ENCODE assay signal across 11 cellular contexts in genomic region chrX:2898861-2899512, GRCh38. TPM values are rescaled to one million over a fixed set of nuclear protein-coding genes. Genes with fewer than 3 reads are reported as not detected.
DNase-seq lines count a peak whose midpoint lies in the region; ATAC-seq and TF ChIP-seq lines count a peak whose summit lies in the region.
"Had no signal": no experiment of that assay in that cellular context is flagged by ENCODE, and none has a peak within 500 bp of the region (broad histone marks: within the 10 kb centered on the region; RNA-seq: fewer than 3 reads in every experiment).

No MANE protein-coding gene starts in this region.

- peak overlapping the region; percentile 82 for H3K4me3 Mint-ChIP-seq in type B pancreatic cell
- H3K4me3 Mint-ChIP-seq: stimulated activated naive CD8-positive, alpha-beta T cell treated with anti-CD3 and anti-CD28 coated beads, Interleukin-15, Interleukin-2, amounts not matched to agents 100 ng/mL and 50 ng/mL, for 24 hours had no signal

- no peaks in the 10 kb centered on the region for H3K27me3 Mint-ChIP-seq in type B pancreatic cell
- H3K27me3 Mint-ChIP-seq: stimulated activated naive CD8-positive, alpha-beta T cell treated with anti-CD3 and anti-CD28 coated beads, Interleukin-15, Interleukin-2, amounts not matched to agents 100 ng/mL and 50 ng/mL, for 24 hours had no signal

- H3K27me3 ChIP-seq in HUES6 (ENCODE audit: control insufficient read depth, insufficient read depth, low read length), result no peaks in the 10 kb centered on the region
- H3K27me3 ChIP-seq in duodenal mucosa (ENCODE audit: control insufficient read depth in 1 of 2, insufficient read depth in 2 of 2, low read length in 2 of 2), result no peaks in the 10 kb centered on the region
- H3K27me3 ChIP-seq in lower lobe of right lung (ENCODE audit: low read depth), result no peaks in the 10 kb centered on the region

- peaks cover 21% of the 10 kb centered on the region for H3K9me3 ChIP-seq in HUES6 (ENCODE audit: control insufficient read depth, insufficient read depth, low read depth, low read length)
- H3K9me3 ChIP-seq in duodenal mucosa (ENCODE audit: control insufficient read depth in 1 of 2, low read length in 2 of 2), result no peaks in the 10 kb centered on the region
- no peaks in the 10 kb centered on the region for H3K9me3 ChIP-seq in lower lobe of right lung

- TF ChIP-seq CTCF in lower lobe of right lung (IDR thresholded peaks at IDR 0.05), result no peak
- TF ChIP-seq CTCF in type B pancreatic cell (conservative IDR thresholded peaks at IDR 0.05), result no peak

- intact Hi-C loops in lower lobe of right lung (cut with DNase I), result no loop called here

- DNase-seq in lower lobe of right lung, result no peak
- DNase-seq in type B pancreatic cell (ENCODE audit: extremely low spot score, unreplicated experiment), result no peak
- no peak for DNase-seq in NCI-H2107 treated with DMSO at 0.1 percent for 48 hours (lab: John Stamatoyannopoulos, UW; ENCODE audit: unreplicated experiment)
- no peak for DNase-seq in NCI-H2196 treated with DMSO at 0.1 percent for 48 hours (lab: John Stamatoyannopoulos, UW; ENCODE audit: unreplicated experiment)
- DNase-seq: activated naive CD4-positive, alpha-beta T cell treated with anti-CD3 and anti-CD28 coated beads, Interleukin-2, amount 50 U/mL, for 16 hours; naive B cell; NCI-H2171 had no signal

- peaks cover 32% of the 10 kb centered on the region for H3K4me1 Mint-ChIP-seq in type B pancreatic cell (ENCODE audit: unreplicated experiment)

- H3K9me3 Mint-ChIP-seq in type B pancreatic cell, result peaks cover 9% of the 10 kb centered on the region
- H3K9me3 Mint-ChIP-seq: stimulated activated naive CD8-positive, alpha-beta T cell treated with anti-CD3 and anti-CD28 coated beads, Interleukin-15, Interleukin-2, amounts not matched to agents 100 ng/mL and 50 ng/mL, for 24 hours had no signal

- H3K36me3 ChIP-seq in HUES6 (ENCODE audit: control insufficient read depth, insufficient read depth, low read length) (peaks cover 10% of the 10 kb centered on the region; the same call in 1 of the 2 replicates), duodenal mucosa (ENCODE audit: control insufficient read depth in 1 of 2, insufficient read depth in 2 of 2, low read length in 2 of 2) (no peaks in the 10 kb centered on the region), lower lobe of right lung (no peaks in the 10 kb centered on the region)

- H3K4me1 ChIP-seq in HUES6 (ENCODE audit: control insufficient read depth, insufficient read depth, low read length), result peaks cover 29% of the 10 kb centered on the region
- peaks cover 7 to 10% of the 10 kb centered on the region in 2 donors for H3K4me1 ChIP-seq in duodenal mucosa (ENCODE audit: control insufficient read depth in 1 of 2, insufficient read depth in 2 of 2, low read length in 2 of 2)
- H3K4me1 ChIP-seq in lower lobe of right lung, result no peaks in the 10 kb centered on the region

- H3K4me3 ChIP-seq in HUES6 (ENCODE audit: low read depth, low read length) (no peak overlapping the region), duodenal mucosa (ENCODE audit: low read depth in 1 of 2, low read length in 2 of 2) (peak overlapping the region; percentile 28 to 46), lower lobe of right lung (no peak overlapping the region)

- H3K27ac Mint-ChIP-seq in type B pancreatic cell, result peak overlapping the region; percentile 97
- H3K27ac Mint-ChIP-seq: stimulated activated naive CD8-positive, alpha-beta T cell treated with anti-CD3 and anti-CD28 coated beads, Interleukin-15, Interleukin-2, amounts not matched to agents 100 ng/mL and 50 ng/mL, for 24 hours had no signal

- H3K36me3 Mint-ChIP-seq in type B pancreatic cell, result peaks cover 21% of the 10 kb centered on the region

- H3K9ac ChIP-seq in HUES6 (ENCODE audit: low read length) (peak overlapping the region; percentile 72), duodenal mucosa (ENCODE audit: low read depth in 1 of 2, low read length in 2 of 2) (peak overlapping the region in 1 of 2 donors; percentile 33)

- peak in 1 of 2 donors; percentile 45 for ATAC-seq in lower lobe of right lung
- no peak for ATAC-seq in GM19463 (IDR thresholded peaks at IDR 0.05; ENCODE audit: unreplicated experiment)

- H3K27ac ChIP-seq in HUES6 (ENCODE audit: low read depth, low read length) (peak overlapping the region; percentile 56), duodenal mucosa (ENCODE audit: low read depth, low read length) (peak overlapping the region; percentile 50), lower lobe of right lung (peak overlapping the region; percentile 46)

RNA-seq across cellular contexts. Expression of gene ARSD, which starts 30.2 kb away (rescaled TPM):
- 30.7 TPM for total RNA-seq in lower lobe of right lung
- total RNA-seq in type B pancreatic cell (ENCODE audit: low replicate concordance), result 38.7 and 54.6 TPM in 2 replicates

Comparison
In these comparisons a context has a peak if more than half of its experiments do, and no peak if none do; other contexts are left out.
1. H3K4me3 ChIP-seq: peak in duodenal mucosa (2 of 2); none in HUES6 (single experiment) and lower lobe of right lung (single experiment).
2. Peak in every context shown above with its lines, with median percentiles within 50 percentile points of each other: H3K27ac ChIP-seq.